11 cellular contexts compared by ENCODE assay signal in genomic region chr22:50537765-50538164, GRCh38. TPM values are rescaled to one million over a fixed set of nuclear protein-coding genes. Genes with fewer than 3 reads are reported as not detected.
DNase-seq lines count a peak whose midpoint lies in the region; ATAC-seq and FAIRE-seq lines count a peak whose summit lies in the region.
"Had no signal": no experiment of that assay in that cellular context is flagged by ENCODE, and none has a peak within 500 bp of the region (broad histone marks: within the 10 kb centered on the region; RNA-seq: fewer than 3 reads in every experiment).

No MANE protein-coding gene starts in this region.

- ATAC-seq in natural killer cell treated with Interleukin-12 subunit alpha and Interleukin-12 subunit beta and Interleukin-15 and Interleukin-18, amount 100 ng/mL, for 72 hours, result no peak
- ATAC-seq in HG03175 (IDR thresholded peaks at IDR 0.05; ENCODE audit: unreplicated experiment), result no peak

- peaks cover 68% of the 10 kb centered on the region for H3K4me1 Mint-ChIP-seq in activated naive CD8-positive, alpha-beta T cell treated with anti-CD3 and anti-CD28 coated beads for 36 hours
- peaks cover 61 to 65% of the 10 kb centered on the region in 2 donors for H3K4me1 Mint-ChIP-seq in natural killer cell treated with Interleukin-12 subunit alpha and Interleukin-12 subunit beta and Interleukin-15 and Interleukin-18, amount 100 ng/mL, for 72 hours (ENCODE audit: low read depth in 2 of 2)

- H3K9me3 Mint-ChIP-seq in activated naive CD8-positive, alpha-beta T cell treated with anti-CD3 and anti-CD28 coated beads for 36 hours, result peaks cover 7% of the 10 kb centered on the region
- H3K9me3 Mint-ChIP-seq in natural killer cell treated with Interleukin-12 subunit alpha and Interleukin-12 subunit beta and Interleukin-15 and Interleukin-18, amount 100 ng/mL, for 72 hours, result peaks cover 5% of the 10 kb centered on the region

- H3K36me3 Mint-ChIP-seq in activated naive CD8-positive, alpha-beta T cell treated with anti-CD3 and anti-CD28 coated beads for 36 hours, result peaks cover 34% of the 10 kb centered on the region
- H3K36me3 Mint-ChIP-seq in natural killer cell treated with Interleukin-12 subunit alpha and Interleukin-12 subunit beta and Interleukin-15 and Interleukin-18, amount 100 ng/mL, for 72 hours, result peaks cover 16% of the 10 kb centered on the region

- peaks cover 5% of the 10 kb centered on the region for H3K27me3 Mint-ChIP-seq in activated naive CD8-positive, alpha-beta T cell treated with anti-CD3 and anti-CD28 coated beads for 36 hours
- no peaks in the 10 kb centered on the region for H3K27me3 Mint-ChIP-seq in natural killer cell treated with Interleukin-12 subunit alpha and Interleukin-12 subunit beta and Interleukin-15 and Interleukin-18, amount 100 ng/mL, for 72 hours

- FAIRE-seq in GM18507 (lab: Jason Lieb, UNC), result peak; percentile 53
- FAIRE-seq: bronchial epithelial cell had no signal

- peak overlapping the region; percentile 42 for H3K4me3 Mint-ChIP-seq in activated naive CD8-positive, alpha-beta T cell treated with anti-CD3 and anti-CD28 coated beads for 36 hours
- peak overlapping the region; percentile 93 for H3K4me3 Mint-ChIP-seq in natural killer cell treated with Interleukin-12 subunit alpha and Interleukin-12 subunit beta and Interleukin-15 and Interleukin-18, amount 100 ng/mL, for 72 hours

- H3K27ac Mint-ChIP-seq in activated naive CD8-positive, alpha-beta T cell treated with anti-CD3 and anti-CD28 coated beads for 36 hours, result peak overlapping the region; percentile 100
- H3K27ac Mint-ChIP-seq in natural killer cell treated with Interleukin-12 subunit alpha and Interleukin-12 subunit beta and Interleukin-15 and Interleukin-18, amount 100 ng/mL, for 72 hours, result peak overlapping the region; percentile 95 to 99

- DNase-seq in GM18507 (ENCODE audit: extremely low spot score, insufficient read length, low read depth) (no peak), kidney glomerular epithelial cell (lab: John Stamatoyannopoulos, UW) (no peak), NCI-H1105 (lab: John Stamatoyannopoulos, UW) (no peak)
- DNase-seq in activated naive CD8-positive, alpha-beta T cell treated with anti-CD3 and anti-CD28 coated beads for 36 hours, result no peak
- DNase-seq in natural killer cell treated with Interleukin-12 subunit alpha and Interleukin-12 subunit beta and Interleukin-15 and Interleukin-18, amount 100 ng/mL, for 72 hours (ENCODE audit: low spot score), result no peak
- DNase-seq: NCI-H2171; stimulated activated CD4-positive, alpha-beta T cell treated with anti-CD3 and anti-CD28 coated beads, Interleukin-12 subunit alpha, Interleukin-12 subunit beta, amount 100 ng/mL, for 4 hours; T1000 had no signal

RNA-seq across cellular contexts. Expression of gene KLHDC7B, which starts 7.9 kb away (rescaled TPM):
- 10 to 100 TPM; 15.1 to 15.9 TPM for total RNA-seq in activated naive CD8-positive, alpha-beta T cell treated with anti-CD3 and anti-CD28 coated beads for 36 hours
- 10 to 100 TPM in 1 of 2 donors, 1 to 10 TPM in 1; 6.5 to 15.2 TPM for total RNA-seq in natural killer cell treated with Interleukin-12 subunit alpha and Interleukin-12 subunit beta and Interleukin-15 and Interleukin-18, amount 100 ng/mL, for 72 hours
- total RNA-seq: G401 had no signal

RNA-seq across cellular contexts. Expression of gene TYMP, which starts 8.0 kb away (rescaled TPM):
- total RNA-seq in activated naive CD8-positive, alpha-beta T cell treated with anti-CD3 and anti-CD28 coated beads for 36 hours, result 10 to 100 TPM; 75.7 to 76.8 TPM
- 100 to 1,000 TPM; 164 to 234 TPM for total RNA-seq in natural killer cell treated with Interleukin-12 subunit alpha and Interleukin-12 subunit beta and Interleukin-15 and Interleukin-18, amount 100 ng/mL, for 72 hours

RNA-seq across cellular contexts. Expression of gene SCO2, which starts 12.4 kb away (rescaled TPM):
- 1 to 10 TPM; 5.0 to 6.0 TPM for total RNA-seq in activated naive CD8-positive, alpha-beta T cell treated with anti-CD3 and anti-CD28 coated beads for 36 hours
- 10 to 100 TPM; 13.1 to 18.5 TPM for total RNA-seq in natural killer cell treated with Interleukin-12 subunit alpha and Interleukin-12 subunit beta and Interleukin-15 and Interleukin-18, amount 100 ng/mL, for 72 hours

RNA-seq across cellular contexts. Expression of gene SYCE3, which starts 25.0 kb away (rescaled TPM):
- total RNA-seq in activated naive CD8-positive, alpha-beta T cell treated with anti-CD3 and anti-CD28 coated beads for 36 hours, result 1 to 10 TPM; 1.3 to 1.9 TPM
- not detected for total RNA-seq in natural killer cell treated with Interleukin-12 subunit alpha and Interleukin-12 subunit beta and Interleukin-15 and Interleukin-18, amount 100 ng/mL, for 72 hours
- total RNA-seq: G401 had no signal

RNA-seq across cellular contexts. Expression of gene NCAPH2, which starts 29.7 kb away (rescaled TPM):
- 100 to 1,000 TPM; 143 to 152 TPM for total RNA-seq in activated naive CD8-positive, alpha-beta T cell treated with anti-CD3 and anti-CD28 coated beads for 36 hours
- total RNA-seq in natural killer cell treated with Interleukin-12 subunit alpha and Interleukin-12 subunit beta and Interleukin-15 and Interleukin-18, amount 100 ng/mL, for 72 hours, result 100 to 1,000 TPM; 105 to 156 TPM
